ENCODE assay signal across 19 cellular contexts in genomic region chr5:179250561-179251225, GRCh38.
"Had no signal": no experiment of that assay in that cellular context is flagged by ENCODE, and none has a peak within 500 bp of the region (broad histone marks: within the 10 kb centered on the region; RNA-seq: fewer than 3 reads in every experiment).

No MANE protein-coding gene starts in this region.

- H3K27ac Mint-ChIP-seq: activated CD4-positive, alpha-beta T cell treated with anti-CD3 and anti-CD28 coated beads, Interleukin-2, amount 10 ng/mL, durations not matched to agents 7 days and 5 days; immature natural killer cell; memory B cell; nephron had no signal

- H3K4me1 ChIP-seq: esophagus muscularis mucosa, left lung, prostate gland had no signal

- H3K36me3 ChIP-seq: brain microvascular endothelial cell, esophagus muscularis mucosa, left lung, prostate gland, vagina, WERI-Rb-1 had no signal

- DNase-seq: activated CD4-positive, alpha-beta T cell treated with anti-CD3 and anti-CD28 coated beads, Interleukin-2, amount 10 ng/mL, durations not matched to agents 7 days and 5 days; activated naive CD4-positive, alpha-beta T cell; activated T-cell treated with anti-CD3 and anti-CD28 coated beads, Interleukin-2, amount 50 U/mL, for 4 hours; amygdala; brain microvascular endothelial cell; cerebellar nuclear complex; immature natural killer cell; occipital lobe; stimulated activated CD4-positive, alpha-beta T cell treated with anti-CD3 and anti-CD28 coated beads, Interleukin-2, amount 100 ng/mL, for 48 hours; stimulated activated CD8-positive, alpha-beta memory T cell treated with anti-CD3 and anti-CD28 coated beads, Interleukin-4, amount 100 ng/mL, for 48 hours; stimulated activated naive CD8-positive, alpha-beta T cell treated with anti-CD3 and anti-CD28 coated beads, Interleukin-15, Interleukin-2, amounts not matched to agents 100 U/mL and 50 U/mL, for 24 hours; T1000; WERI-Rb-1 had no signal

- ATAC-seq: activated T-cell treated with anti-CD3 and anti-CD28 coated beads, Interleukin-2, amount 50 U/mL, for 4 hours; left lung; stimulated activated naive CD8-positive, alpha-beta T cell treated with anti-CD3 and anti-CD28 coated beads, Interleukin-15, Interleukin-2, amounts not matched to agents 100 U/mL and 50 U/mL, for 24 hours had no signal

- H3K27ac ChIP-seq: brain microvascular endothelial cell, esophagus muscularis mucosa, left lung, prostate gland, vagina, WERI-Rb-1 had no signal

- H3K27me3 ChIP-seq: brain microvascular endothelial cell, esophagus muscularis mucosa, left lung, vagina had no signal

- H3K9me3 ChIP-seq: prostate gland, vagina had no signal

- H3K4me3 ChIP-seq: esophagus muscularis mucosa, left lung, prostate gland, vagina had no signal

- H3K4me1 Mint-ChIP-seq: activated CD4-positive, alpha-beta T cell treated with anti-CD3 and anti-CD28 coated beads, Interleukin-2, amount 10 ng/mL, durations not matched to agents 7 days and 5 days; immature natural killer cell; memory B cell had no signal

- H3K36me3 Mint-ChIP-seq: immature natural killer cell, memory B cell had no signal

- H3K4me3 Mint-ChIP-seq: activated CD4-positive, alpha-beta T cell treated with anti-CD3 and anti-CD28 coated beads, Interleukin-2, amount 10 ng/mL, durations not matched to agents 7 days and 5 days; activated T-cell treated with anti-CD3 and anti-CD28 coated beads, Interleukin-2, amount 50 U/mL, for 4 hours; immature natural killer cell; memory B cell; nephron had no signal
